ENCODE assay signal across 15 cellular contexts in the genomic region with DNA sequence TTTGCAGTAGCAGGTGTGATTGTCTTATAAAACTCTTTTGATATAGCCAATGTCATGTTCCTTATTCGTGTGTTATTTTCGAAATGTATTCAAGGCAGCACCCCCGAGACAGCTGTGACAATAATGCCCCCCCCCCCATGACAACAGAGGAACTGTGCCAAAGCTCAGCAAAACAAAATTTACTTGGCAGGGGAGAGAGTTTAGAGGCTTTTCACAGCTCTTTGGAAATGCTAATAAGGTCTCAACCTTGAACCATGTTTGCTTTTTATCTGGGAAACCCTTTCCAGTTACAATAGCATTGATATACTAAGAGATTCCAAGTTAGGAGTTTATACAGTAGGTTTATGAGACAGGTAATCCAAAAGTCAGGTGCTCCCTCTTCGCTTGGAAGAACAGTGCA. TPM values are rescaled to one million over a fixed set of nuclear protein-coding genes. Genes with fewer than 3 reads are reported as not detected.
A peak's percentile ranks its signal among the peaks of the same experiment; 100 is the strongest.
DNase-seq lines count a peak whose midpoint lies in the region; ATAC-seq and TF ChIP-seq lines count a peak whose summit lies in the region.
"Had no signal": no experiment of that assay in that cellular context is flagged by ENCODE, and none has a peak within 500 bp of the region (broad histone marks: within the 10 kb centered on the region; RNA-seq: fewer than 3 reads in every experiment).

No MANE protein-coding gene starts in this region.

- H3K27ac Mint-ChIP-seq in activated naive CD8-positive, alpha-beta T cell treated with anti-CD3 and anti-CD28 coated beads for 36 hours, result no peak overlapping the region

- H3K27me3 Mint-ChIP-seq in activated naive CD8-positive, alpha-beta T cell treated with anti-CD3 and anti-CD28 coated beads for 36 hours, result no peaks in the 10 kb centered on the region

- H3K27ac ChIP-seq in esophagus muscularis mucosa (replicated peaks in 1 of 4), result peak overlapping the region; percentile 61 to 71 (median 63)
- peak overlapping the region; percentile 47 to 66 (median 58) for H3K27ac ChIP-seq in gastrocnemius medialis
- H3K27ac ChIP-seq: BLaER1 treated with 17β-estradiol and CSF1 and Interleukin-3, amounts not matched to agents 10 nM and 100 nM; SJCRH30 had no signal

- no peak for TF ChIP-seq EP300 in esophagus muscularis mucosa (IDR thresholded peaks at IDR 0.05)

- 49% methylated on average over 4 of the region's 4 CpGs for WGBS in esophagus muscularis mucosa

- no peaks in the 10 kb centered on the region for H3K36me3 ChIP-seq in esophagus muscularis mucosa
- H3K36me3 ChIP-seq in gastrocnemius medialis, result no peaks in the 10 kb centered on the region
- H3K36me3 ChIP-seq: BLaER1 treated with 17β-estradiol and CSF1 and Interleukin-3, amounts not matched to agents 10 nM and 100 nM; SJCRH30 had no signal

- no peaks in the 10 kb centered on the region for H3K36me3 Mint-ChIP-seq in activated naive CD8-positive, alpha-beta T cell treated with anti-CD3 and anti-CD28 coated beads for 36 hours

- peaks cover 18 to 30% (median 23%) of the 10 kb centered on the region in 4 donors for H3K4me1 ChIP-seq in esophagus muscularis mucosa
- H3K4me1 ChIP-seq in gastrocnemius medialis, result no peaks in the 10 kb centered on the region
- H3K4me1 ChIP-seq: BLaER1 treated with 17β-estradiol and CSF1 and Interleukin-3, amounts not matched to agents 10 nM and 100 nM; SJCRH30 had no signal

- H3K9me3 Mint-ChIP-seq in activated naive CD8-positive, alpha-beta T cell treated with anti-CD3 and anti-CD28 coated beads for 36 hours, result no peaks in the 10 kb centered on the region

- peaks cover 3% of the 10 kb centered on the region for H3K4me1 Mint-ChIP-seq in activated naive CD8-positive, alpha-beta T cell treated with anti-CD3 and anti-CD28 coated beads for 36 hours

- H3K9me3 ChIP-seq in esophagus muscularis mucosa (no peaks in the 10 kb centered on the region), gastrocnemius medialis (no peaks in the 10 kb centered on the region)
- H3K9me3 ChIP-seq: BLaER1 treated with 17β-estradiol and CSF1 and Interleukin-3, amounts not matched to agents 10 nM and 100 nM; SJCRH30 had no signal

- TF ChIP-seq POLR2A in esophagus muscularis mucosa (IDR thresholded peaks at IDR 0.05; ENCODE audit: low read depth), result no peak
- no peak for TF ChIP-seq POLR2A in gastrocnemius medialis (IDR thresholded peaks at IDR 0.05)

- DNase-seq in NCI-H1105 (lab: John Stamatoyannopoulos, UW) (peak; percentile 72), NCI-H345 treated with DMSO at 0.1 percent for 48 hours (lab: John Stamatoyannopoulos, UW; ENCODE audit: unreplicated experiment) (peak; percentile 90), esophagus muscularis mucosa (ENCODE audit: extremely low spot score) (peak; percentile 5), gastrocnemius medialis (no peak), islet precursor cell (no peak)
- DNase-seq in activated CD4-positive, alpha-beta T cell treated with anti-CD3 and anti-CD28 coated beads for 1 hour, result no peak
- no peak for DNase-seq in activated naive CD8-positive, alpha-beta T cell treated with anti-CD3 and anti-CD28 coated beads for 36 hours
- DNase-seq: activated effector memory CD4-positive, alpha-beta T cell treated with Interleukin-2 at 50 U/mL for 16 hours; effector CD8-positive, alpha-beta T cell; MM.1S; NCI-H526 treated with DMSO at 0.1 percent for 48 hours; SJCRH30; stimulated activated CD4-positive, alpha-beta T cell treated with anti-CD3 and anti-CD28 coated beads, Interleukin-4, amount 100 ng/mL, for 24 hours had no signal

- TF ChIP-seq CTCF in esophagus muscularis mucosa (IDR thresholded peaks at IDR 0.05), result no peak
- no peak for TF ChIP-seq CTCF in gastrocnemius medialis (IDR thresholded peaks at IDR 0.05 in 4 of 5, conservative IDR thresholded peaks at IDR 0.05 in 1 of 5)

- H3K27me3 ChIP-seq in esophagus muscularis mucosa, result no peaks in the 10 kb centered on the region
- no peaks in the 10 kb centered on the region for H3K27me3 ChIP-seq in gastrocnemius medialis
- H3K27me3 ChIP-seq: BLaER1 treated with 17β-estradiol and CSF1 and Interleukin-3, amounts not matched to agents 10 nM and 100 nM; SJCRH30 had no signal

- H3K4me3 Mint-ChIP-seq in activated naive CD8-positive, alpha-beta T cell treated with anti-CD3 and anti-CD28 coated beads for 36 hours, result no peak overlapping the region

- H3K4me3 ChIP-seq in esophagus muscularis mucosa (no peak overlapping the region), gastrocnemius medialis (no peak overlapping the region)
- H3K4me3 ChIP-seq: BLaER1 treated with 17β-estradiol and CSF1 and Interleukin-3, amounts not matched to agents 10 nM and 100 nM; SJCRH30 had no signal

- intact Hi-C loops in esophagus muscularis mucosa (cut with DNase I), result no loop called here
- intact Hi-C loops in gastrocnemius medialis (cut with DNase I; ENCODE audit: low total_unique reads), result loop anchor here (10.0 kb wide), 1 partner anchor 177 kb away; no protein-coding TSS in a partner anchor

- in situ Hi-C loops in gastrocnemius medialis (cut with MboI; ENCODE audit: low sequenced_read_pairs in 4 of 4), result no loop called here

- ATAC-seq in gastrocnemius medialis, result peak in 1 of 2 donors; percentile 32

RNA-seq across cellular contexts. Expression of a gene that starts 56.4 kb away (rescaled TPM):
- total RNA-seq in esophagus muscularis mucosa, result 1 to 10 TPM; 3.3 to 6.2 (median 5.3) TPM
- under 1 TPM; 0.07 to 0.42 (median 0.34) TPM for total RNA-seq in gastrocnemius medialis
- 10 to 100 TPM; 18.7 to 21.9 TPM for total RNA-seq in activated naive CD8-positive, alpha-beta T cell treated with anti-CD3 and anti-CD28 coated beads for 36 hours
- total RNA-seq: HT-29 had no signal

Comparison
In these comparisons a context has a peak if more than half of its experiments do, and no peak if none do; other contexts are left out.
1. DNase-seq: peak in NCI-H1105 (single experiment), NCI-H345 treated with DMSO at 0.1 percent for 48 hours (single experiment) and esophagus muscularis mucosa (single experiment); none in gastrocnemius medialis (0 of 2), islet precursor cell (single experiment), activated CD4-positive, alpha-beta T cell treated with anti-CD3 and anti-CD28 coated beads for 1 hour (single experiment) and activated naive CD8-positive, alpha-beta T cell treated with anti-CD3 and anti-CD28 coated beads for 36 hours (single experiment).